9 cellular contexts compared by ENCODE assay signal in genomic region chr12:116882742-116883141, GRCh38. TPM values are rescaled to one million over a fixed set of nuclear protein-coding genes. Genes with fewer than 3 reads are reported as not detected.
DNase-seq lines count a peak whose midpoint lies in the region; ATAC-seq and TF ChIP-seq lines count a peak whose summit lies in the region.
"Had no signal": no experiment of that assay in that cellular context is flagged by ENCODE, and none has a peak within 500 bp of the region (broad histone marks: within the 10 kb centered on the region; RNA-seq: fewer than 3 reads in every experiment).

No MANE protein-coding gene starts in this region.

- H3K4me2 ChIP-seq in PC-9: no peak overlapping the region

- no peaks in the 10 kb centered on the region for H3K9me2 ChIP-seq in PC-9 (ENCODE audit: insufficient read depth)

- H3K4me1 ChIP-seq in right cardiac atrium (ENCODE audit: control insufficient read depth, insufficient read depth, low read length) (peaks cover 2% of the 10 kb centered on the region), PC-9 (replicated peaks; ENCODE audit: insufficient read depth) (peaks cover 14% of the 10 kb centered on the region), upper lobe of right lung (peaks cover 29% of the 10 kb centered on the region)

- H3K27me3 ChIP-seq in right cardiac atrium (ENCODE audit: control insufficient read depth, insufficient read depth) (no peaks in the 10 kb centered on the region), PC-9 (ENCODE audit: insufficient read depth, low read depth) (peaks cover 3% of the 10 kb centered on the region; the same call in 1 of the 2 replicates), upper lobe of right lung (peaks cover 60% of the 10 kb centered on the region)

- intact Hi-C loops in right cardiac atrium (cut with DNase I): loop anchor here in 3 of 4 donors (5.0 to 10.0 kb wide), 2 partner anchors 178 to 180 kb away; no protein-coding TSS in a partner anchor
- intact Hi-C loops in cardiac septum (cut with DNase I): loop anchor here (5.0 kb wide), 1 partner anchor 180 kb away; no protein-coding TSS in a partner anchor
- intact Hi-C loops in PC-9 (cut with micrococcal nuclease; ENCODE audit: unreplicated experiment): loop anchor here (2.0 kb wide), 1 partner anchor 174 kb away; no protein-coding TSS in a partner anchor
- intact Hi-C loops in upper lobe of right lung (cut with DNase I): no loop called here

- ATAC-seq in right cardiac atrium (peak; percentile 36 to 65), upper lobe of right lung (no peak), GM21576 (IDR thresholded peaks at IDR 0.05; ENCODE audit: unreplicated experiment) (no peak)

- H3F3A ChIP-seq in PC-9 (ENCODE audit: insufficient read depth, low read depth): peaks cover 34% of the 10 kb centered on the region

- no peak overlapping the region for H3K27ac ChIP-seq in right cardiac atrium (ENCODE audit: low read length)
- no peak overlapping the region for H3K27ac ChIP-seq in PC-9
- H3K27ac ChIP-seq in upper lobe of right lung: no peak overlapping the region

- no peak for DNase-seq in right cardiac atrium
- DNase-seq in cardiac septum (ENCODE audit: low spot score): no peak
- no peak for DNase-seq in PC-9
- peak; percentile 42 for DNase-seq in foreskin melanocyte
- DNase-seq in upper lobe of right lung: no peak
- no peak for DNase-seq in stimulated activated CD4-positive, alpha-beta T cell treated with anti-CD3 and anti-CD28 coated beads, Interleukin-15, amount 100 ng/mL, for 24 hours
- no peak for DNase-seq in RKO (ENCODE audit: low spot score)

- CTCF ChIA-PET in PC-9 (lab: Charles Lee): no interaction called here

- no peak overlapping the region for H3K4me3 ChIP-seq in right cardiac atrium (ENCODE audit: low read length)
- H3K4me3 ChIP-seq in PC-9: no peak overlapping the region
- no peak overlapping the region for H3K4me3 ChIP-seq in upper lobe of right lung

- WGBS in right cardiac atrium: 33% methylated on average over 6 of the region's 6 CpGs

- H4K20me1 ChIP-seq in PC-9 (ENCODE audit: insufficient read depth): no peaks in the 10 kb centered on the region

- H3K9me3 ChIP-seq in right cardiac atrium (ENCODE audit: control insufficient read depth, low read length): no peaks in the 10 kb centered on the region
- H3K9me3 ChIP-seq in PC-9 (ENCODE audit: insufficient read depth, low read depth): no peaks in the 10 kb centered on the region
- no peaks in the 10 kb centered on the region for H3K9me3 ChIP-seq in upper lobe of right lung

- TF ChIP-seq CTCF in PC-9 (conservative IDR thresholded peaks at IDR 0.05) (peak; percentile 22; the same call in 1 of the 2 replicates), upper lobe of right lung (IDR thresholded peaks at IDR 0.05) (peak; percentile 16)

- POLR2A ChIA-PET in PC-9 (lab: Charles Lee; ENCODE audit: unreplicated experiment): no interaction called here

- H3K79me2 ChIP-seq in PC-9 (ENCODE audit: low read depth): 0 out of 2 replicates have a peak, but pooled peaks cover 9% of the 10 kb centered on the region

- H3K36me3 ChIP-seq in PC-9 (ENCODE audit: low read depth) (no peaks in the 10 kb centered on the region), upper lobe of right lung (no peaks in the 10 kb centered on the region)

- no peak overlapping the region for H2AFZ ChIP-seq in PC-9

- no TSS peak for BruUV-seq in PC-9 (replicated peaks; lab: Mats Ljungman, UMichigan)

RNA-seq across cellular contexts. Expression of gene HRK, which starts 1.5 kb away (rescaled TPM):
- not detected for total RNA-seq in right cardiac atrium
- not detected for polyA plus RNA-seq in right cardiac atrium
- total RNA-seq in cardiac septum: 0.59 TPM
- total RNA-seq in PC-9 (2021): 0.55 and 1.4 TPM in 2 replicates
- not detected for total RNA-seq in upper lobe of right lung
- total RNA-seq: HT-29 had no signal

RNA-seq across cellular contexts. Expression of gene FBXW8, which starts 28.0 kb away (rescaled TPM):
- total RNA-seq in right cardiac atrium: 10 to 100 TPM in 1 of 4 donors, 1 to 10 TPM in 3; 5.8 to 10.2 (median 7.6) TPM
- polyA plus RNA-seq in right cardiac atrium: 3.3 TPM
- 10.4 TPM for total RNA-seq in cardiac septum
- total RNA-seq in PC-9 (2021): 20.6 and 27.4 TPM in 2 replicates
- 16.8 TPM for total RNA-seq in upper lobe of right lung

Comparison
In these comparisons a context has a peak if more than half of its experiments do, and no peak if none do; other contexts are left out.
1. ATAC-seq: peak in right cardiac atrium (2 of 2); none in upper lobe of right lung (single experiment) and GM21576 (single experiment).